In the genomic region with DNA sequence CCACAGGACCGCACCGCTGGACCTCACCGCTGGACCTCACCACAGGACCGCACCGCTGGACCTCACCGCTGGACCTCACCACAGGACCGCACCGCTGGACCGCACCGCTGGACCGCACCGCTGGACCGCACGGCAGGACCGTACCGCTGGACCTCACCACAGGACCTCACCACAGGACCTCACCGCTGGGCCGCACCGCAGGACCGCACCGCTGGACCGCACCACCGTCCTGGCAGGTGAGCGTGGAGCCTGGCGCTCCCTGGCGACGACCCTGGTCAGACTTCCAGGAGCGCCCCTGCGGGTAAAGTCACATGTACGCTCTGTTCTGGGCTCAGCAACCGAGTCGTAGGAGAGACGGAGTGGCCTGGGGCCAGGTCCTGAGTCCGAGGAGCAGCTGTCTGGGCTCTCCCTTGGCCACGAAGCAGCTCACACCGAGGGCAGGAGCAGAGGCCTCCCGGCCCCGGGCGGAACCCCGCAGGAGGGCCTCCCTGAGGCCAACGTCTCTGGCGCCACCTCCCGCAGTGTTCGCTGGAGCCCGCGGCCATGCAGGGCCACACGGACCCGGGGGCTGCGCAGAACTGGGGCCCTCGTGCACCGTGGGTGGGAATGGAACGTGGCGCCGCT, we compare ENCODE assay signal across 1 cellular context.
TF ChIP-seq lines count a peak whose summit lies in the region.

No MANE protein-coding gene starts in this region.

TF ChIP-seq in GM23338, 12 proteins besides CTCF, POLR2A, EP300 and RAD21 (continued from another document):
- TF ChIP-seq REST (IDR thresholded peaks at IDR 0.05; ENCODE audit: unreplicated experiment) (no peak), POLR2AphosphoS5 (IDR thresholded peaks at IDR 0.05; ENCODE audit: low read depth) (no peak), EZH2phosphoT487 (IDR thresholded peaks at IDR 0.05; ENCODE audit: unreplicated experiment) (no peak), ZNF331 (CRISPR knock-in tag; IDR thresholded peaks at IDR 0.05; ENCODE audit: low read depth) (no peak), ZNF114 (CRISPR knock-in tag; IDR thresholded peaks at IDR 0.05) (no peak), ETS1 (IDR thresholded peaks at IDR 0.05) (no peak), STAT1 (IDR thresholded peaks at IDR 0.05; ENCODE audit: unreplicated experiment) (no peak), NANOG (IDR thresholded peaks at IDR 0.05; ENCODE audit: borderline replicate concordance) (no peak)
- TF ChIP-seq, protein P1, sequence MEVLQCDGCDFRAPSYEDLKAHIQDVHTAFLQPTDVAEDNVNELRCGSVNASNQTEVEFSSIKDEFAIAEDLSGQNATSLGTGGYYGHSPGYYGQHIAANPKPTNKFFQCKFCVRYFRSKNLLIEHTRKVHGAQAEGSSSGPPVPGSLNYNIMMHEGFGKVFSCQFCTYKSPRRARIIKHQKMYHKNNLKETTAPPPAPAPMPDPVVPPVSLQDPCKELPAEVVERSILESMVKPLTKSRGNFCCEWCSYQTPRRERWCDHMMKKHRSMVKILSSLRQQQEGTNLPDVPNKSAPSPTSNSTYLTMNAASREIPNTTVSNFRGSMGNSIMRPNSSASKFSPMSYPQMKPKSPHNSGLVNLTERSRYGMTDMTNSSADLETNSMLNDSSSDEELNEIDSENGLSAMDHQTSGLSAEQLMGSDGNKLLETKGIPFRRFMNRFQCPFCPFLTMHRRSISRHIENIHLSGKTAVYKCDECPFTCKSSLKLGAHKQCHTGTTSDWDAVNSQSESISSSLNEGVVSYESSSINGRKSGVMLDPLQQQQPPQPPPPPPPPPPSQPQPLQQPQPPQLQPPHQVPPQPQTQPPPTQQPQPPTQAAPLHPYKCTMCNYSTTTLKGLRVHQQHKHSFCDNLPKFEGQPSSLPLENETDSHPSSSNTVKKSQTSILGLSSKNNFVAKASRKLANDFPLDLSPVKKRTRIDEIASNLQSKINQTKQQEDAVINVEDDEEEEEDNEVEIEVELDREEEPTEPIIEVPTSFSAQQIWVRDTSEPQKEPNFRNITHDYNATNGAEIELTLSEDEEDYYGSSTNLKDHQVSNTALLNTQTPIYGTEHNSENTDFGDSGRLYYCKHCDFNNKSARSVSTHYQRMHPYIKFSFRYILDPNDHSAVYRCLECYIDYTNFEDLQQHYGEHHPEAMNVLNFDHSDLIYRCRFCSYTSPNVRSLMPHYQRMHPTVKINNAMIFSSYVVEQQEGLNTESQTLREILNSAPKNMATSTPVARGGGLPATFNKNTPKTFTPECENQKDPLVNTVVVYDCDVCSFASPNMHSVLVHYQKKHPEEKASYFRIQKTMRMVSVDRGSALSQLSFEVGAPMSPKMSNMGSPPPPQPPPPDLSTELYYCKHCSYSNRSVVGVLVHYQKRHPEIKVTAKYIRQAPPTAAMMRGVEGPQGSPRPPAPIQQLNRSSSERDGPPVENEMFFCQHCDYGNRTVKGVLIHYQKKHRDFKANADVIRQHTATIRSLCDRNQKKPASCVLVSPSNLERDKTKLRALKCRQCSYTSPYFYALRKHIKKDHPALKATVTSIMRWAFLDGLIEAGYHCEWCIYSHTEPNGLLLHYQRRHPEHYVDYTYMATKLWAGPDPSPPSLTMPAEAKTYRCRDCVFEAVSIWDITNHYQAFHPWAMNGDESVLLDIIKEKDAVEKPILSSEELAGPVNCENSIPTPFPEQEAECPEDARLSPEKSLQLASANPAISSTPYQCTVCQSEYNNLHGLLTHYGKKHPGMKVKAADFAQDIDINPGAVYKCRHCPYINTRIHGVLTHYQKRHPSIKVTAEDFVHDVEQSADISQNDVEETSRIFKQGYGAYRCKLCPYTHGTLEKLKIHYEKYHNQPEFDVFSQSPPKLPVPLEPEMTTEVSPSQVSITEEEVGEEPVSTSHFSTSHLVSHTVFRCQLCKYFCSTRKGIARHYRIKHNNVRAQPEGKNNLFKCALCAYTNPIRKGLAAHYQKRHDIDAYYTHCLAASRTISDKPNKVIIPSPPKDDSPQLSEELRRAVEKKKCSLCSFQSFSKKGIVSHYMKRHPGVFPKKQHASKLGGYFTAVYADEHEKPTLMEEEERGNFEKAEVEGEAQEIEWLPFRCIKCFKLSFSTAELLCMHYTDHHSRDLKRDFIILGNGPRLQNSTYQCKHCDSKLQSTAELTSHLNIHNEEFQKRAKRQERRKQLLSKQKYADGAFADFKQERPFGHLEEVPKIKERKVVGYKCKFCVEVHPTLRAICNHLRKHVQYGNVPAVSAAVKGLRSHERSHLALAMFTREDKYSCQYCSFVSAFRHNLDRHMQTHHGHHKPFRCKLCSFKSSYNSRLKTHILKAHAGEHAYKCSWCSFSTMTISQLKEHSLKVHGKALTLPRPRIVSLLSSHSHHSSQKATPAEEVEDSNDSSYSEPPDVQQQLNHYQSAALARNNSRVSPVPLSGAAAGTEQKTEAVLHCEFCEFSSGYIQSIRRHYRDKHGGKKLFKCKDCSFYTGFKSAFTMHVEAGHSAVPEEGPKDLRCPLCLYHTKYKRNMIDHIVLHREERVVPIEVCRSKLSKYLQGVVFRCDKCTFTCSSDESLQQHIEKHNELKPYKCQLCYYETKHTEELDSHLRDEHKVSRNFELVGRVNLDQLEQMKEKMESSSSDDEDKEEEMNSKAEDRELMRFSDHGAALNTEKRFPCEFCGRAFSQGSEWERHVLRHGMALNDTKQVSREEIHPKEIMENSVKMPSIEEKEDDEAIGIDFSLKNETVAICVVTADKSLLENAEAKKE (CRISPR knock-in tag; IDR thresholded peaks at IDR 0.05): no peak
